Comparison of ENCODE assay signal across 9 cellular contexts in genomic region chr21:45330075-45330781, GRCh38. TPM values are rescaled to one million over a fixed set of nuclear protein-coding genes. Genes with fewer than 3 reads are reported as not detected.
DNase-seq lines count a peak whose midpoint lies in the region; ATAC-seq and TF ChIP-seq lines count a peak whose summit lies in the region.
"Had no signal": no experiment of that assay in that cellular context is flagged by ENCODE, and none has a peak within 500 bp of the region (broad histone marks: within the 10 kb centered on the region; RNA-seq: fewer than 3 reads in every experiment).

No MANE protein-coding gene starts in this region.

- DNase-seq in AG10803 (ENCODE audit: low read depth), result peak; percentile 90
- DNase-seq in HuH-7.5 (ENCODE audit: low spot score), result peak; percentile 68
- peak; percentile 88 for DNase-seq in choroid plexus epithelial cell (ENCODE audit: low read depth)
- DNase-seq in mesenteric fat pad (ENCODE audit: low spot score), result peak; percentile 89
- DNase-seq in COLO829 (ENCODE audit: low spot score), result no peak
- DNase-seq in activated effector memory CD4-positive, alpha-beta T cell treated with anti-CD3 and anti-CD28 coated beads, Interleukin-2, amount 50 U/mL, for 16 hours, result no peak
- no peak for DNase-seq in SHP77 treated with DMSO at 0.1 percent for 48 hours (lab: John Stamatoyannopoulos, UW)
- DNase-seq: testis had no signal

- H3K4me3 ChIP-seq in AG10803 (ENCODE audit: low read length) (no peak overlapping the region), choroid plexus epithelial cell (ENCODE audit: low read depth, low read length) (no peak overlapping the region)
- H3K4me3 ChIP-seq: testis had no signal

- no peak for ATAC-seq in HG03520 (IDR thresholded peaks at IDR 0.05; ENCODE audit: unreplicated experiment)

- TF ChIP-seq CTCF in AG10803 (conservative IDR thresholded peaks at IDR 0.05; ENCODE audit: low read length) (no peak), choroid plexus epithelial cell (conservative IDR thresholded peaks at IDR 0.05; ENCODE audit: low read depth, low read length) (no peak)

RNA-seq across cellular contexts. Expression of gene POFUT2, which starts 42.5 kb away (rescaled TPM):
- 29.6 TPM for total RNA-seq in mesenteric fat pad

Comparison
In these comparisons a context has a peak if more than half of its experiments do, and no peak if none do; other contexts are left out.
1. DNase-seq: peak in AG10803 (single experiment), HuH-7.5 (single experiment), choroid plexus epithelial cell (single experiment) and mesenteric fat pad (single experiment); none in COLO829 (single experiment), activated effector memory CD4-positive, alpha-beta T cell treated with anti-CD3 and anti-CD28 coated beads, Interleukin-2, amount 50 U/mL, for 16 hours (single experiment) and SHP77 treated with DMSO at 0.1 percent for 48 hours (single experiment).